In the genomic region with DNA sequence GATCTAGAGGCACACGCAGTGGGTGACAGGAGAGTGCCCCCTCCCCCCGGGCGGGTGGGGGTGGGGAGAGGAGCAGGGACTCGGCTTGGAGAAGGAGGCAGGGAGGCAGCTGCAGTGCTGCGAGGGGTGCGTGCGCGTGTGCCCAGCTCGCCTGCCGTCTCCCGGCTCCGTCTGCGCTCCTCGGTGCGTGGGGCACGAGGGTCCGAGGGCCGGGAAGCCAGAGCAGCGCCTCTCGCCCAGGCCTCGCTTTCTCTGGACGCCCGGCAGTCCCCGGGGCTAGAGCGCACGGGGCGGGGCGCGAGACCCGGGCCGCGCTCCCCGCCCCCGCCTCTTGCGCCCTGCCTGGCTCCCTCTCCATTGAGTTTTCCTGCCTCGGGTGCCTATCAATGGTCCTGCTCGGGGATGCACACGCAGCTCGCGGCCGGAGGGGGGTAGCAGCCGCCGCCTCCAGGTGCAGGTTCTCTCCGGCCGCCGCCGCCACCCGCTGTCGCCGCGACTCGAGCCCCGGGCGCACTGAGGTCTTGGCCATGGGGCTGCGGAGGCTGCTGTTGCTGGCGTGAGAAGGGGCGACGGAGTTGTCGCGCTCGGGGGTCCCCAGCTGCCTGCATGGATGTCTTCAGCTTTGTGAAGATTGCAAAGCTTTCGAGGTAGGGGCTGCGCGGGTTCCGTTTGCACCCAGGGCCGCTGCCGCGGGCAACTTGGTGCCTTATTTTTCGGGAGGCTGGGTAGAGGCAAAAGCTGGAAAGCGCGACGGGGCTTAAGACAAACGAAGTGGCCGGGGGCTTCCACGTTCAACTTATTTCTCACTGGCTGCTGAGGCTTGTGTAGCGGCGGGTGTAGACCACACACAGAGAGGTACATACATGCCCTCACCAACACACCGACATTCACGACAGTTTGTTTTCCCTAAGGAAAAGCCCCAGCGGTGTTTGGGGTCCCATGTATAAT, we compare ENCODE assay signal across 10 cellular contexts. TPM values are rescaled to one million over a fixed set of nuclear protein-coding genes. Genes with fewer than 3 reads are reported as not detected.
DNase-seq lines count a peak whose midpoint lies in the region; ATAC-seq and TF ChIP-seq lines count a peak whose summit lies in the region.
"Had no signal": no experiment of that assay in that cellular context is flagged by ENCODE, and none has a peak within 500 bp of the region (broad histone marks: within the 10 kb centered on the region; RNA-seq: fewer than 3 reads in every experiment).

A gene (plus strand): TSS at position 108 of the 948 bp plus-strand sequence. CDS start 499 bp downstream, at position 607.

- H3K27me3 ChIP-seq in endocrine pancreas (ENCODE audit: control insufficient read depth, insufficient read depth, low read length), result no peaks in the 10 kb centered on the region
- H3K27me3 ChIP-seq in muscle layer of colon (ENCODE audit: control insufficient read depth in 1 of 2, insufficient read depth in 2 of 2, low read length in 2 of 2), result peaks cover 0 to 4% of the 10 kb centered on the region in 2 donors

- H3K4me3 ChIP-seq in AG04449 (ENCODE audit: low read depth, low read length) (peak within 1 kb of the TSS; percentile 41), endocrine pancreas (ENCODE audit: control insufficient read depth, insufficient read depth, low read length) (peak within 1 kb of the TSS; percentile 68), muscle layer of colon (ENCODE audit: low read depth in 1 of 2, low read length in 2 of 2) (peak within 1 kb of the TSS; percentile 52 to 57), OCI-LY7 (ENCODE audit: low read depth, low read length, poor library complexity, severe bottlenecking) (no peak within 1 kb of the TSS)

- H3K36me3 ChIP-seq in endocrine pancreas (ENCODE audit: control insufficient read depth, insufficient read depth, low read length) (no peaks in the 10 kb centered on the region), muscle layer of colon (ENCODE audit: insufficient read depth, low read length) (no peaks in the 10 kb centered on the region), OCI-LY7 (ENCODE audit: insufficient read depth, low read length) (no peaks in the 10 kb centered on the region)

- H3K36me3 Mint-ChIP-seq in activated T-cell treated with anti-CD3 and anti-CD28 coated beads, Interleukin-2, amount 50 U/mL, for 4 hours (ENCODE audit: insufficient read depth), result no peaks in the 10 kb centered on the region

- no peaks in the 10 kb centered on the region for H3K4me1 Mint-ChIP-seq in activated T-cell treated with anti-CD3 and anti-CD28 coated beads, Interleukin-2, amount 50 U/mL, for 4 hours (ENCODE audit: low read depth)

- H3K9me2 ChIP-seq in OCI-LY7 (ENCODE audit: insufficient read depth, low read length), result no peaks in the 10 kb centered on the region

- H3K9me3 ChIP-seq in endocrine pancreas (ENCODE audit: control insufficient read depth, low read length), result no peaks in the 10 kb centered on the region
- H3K9me3 ChIP-seq in muscle layer of colon (ENCODE audit: low read length), result no peaks in the 10 kb centered on the region
- H3K9me3 ChIP-seq in OCI-LY7 (ENCODE audit: low read length), result no peaks in the 10 kb centered on the region

- H3K79me2 ChIP-seq in OCI-LY7 (ENCODE audit: insufficient read depth, low read depth, low read length), result no peaks in the 10 kb centered on the region

- ATAC-seq in activated T-cell treated with anti-CD3 and anti-CD28 coated beads, Interleukin-2, amount 50 U/mL, for 4 hours, result no peak

- TF ChIP-seq CTCF in AG04449 (IDR thresholded peaks at IDR 0.05; ENCODE audit: insufficient read depth, low read length, missing control alignments), result peak; percentile 29
- TF ChIP-seq CTCF in OCI-LY7 (conservative IDR thresholded peaks at IDR 0.05; ENCODE audit: low read length), result no peak

- POLR2A ChIA-PET in AG04449 (lab: Yijun Ruan, JAX), result no interaction called here
- POLR2A ChIA-PET in OCI-LY7 (lab: Charles Lee), result no interaction called here

- intact Hi-C loops in OCI-LY7 (cut with micrococcal nuclease; ENCODE audit: unreplicated experiment), result no loop called here

- no peak within 1 kb of the TSS for H2AFZ ChIP-seq in OCI-LY7 (ENCODE audit: low read length)

- H3K9ac ChIP-seq in endocrine pancreas (ENCODE audit: control insufficient read depth, insufficient read depth, low read length), result peak within 1 kb of the TSS; percentile 72
- H3K9ac ChIP-seq in muscle layer of colon (ENCODE audit: low read length), result no peak within 1 kb of the TSS

- no peak within 1 kb of the TSS for H3K4me2 ChIP-seq in OCI-LY7 (ENCODE audit: low read length)

- BruUV-seq in OCI-LY7 (replicated peaks; lab: Mats Ljungman, UMichigan), result no TSS peak

- no peaks in the 10 kb centered on the region for H4K20me1 ChIP-seq in OCI-LY7 (ENCODE audit: insufficient read depth, low read length)

- peaks cover 18% of the 10 kb centered on the region for H3K27me3 Mint-ChIP-seq in activated T-cell treated with anti-CD3 and anti-CD28 coated beads, Interleukin-2, amount 50 U/mL, for 4 hours (ENCODE audit: low read depth)

- H3K4me1 ChIP-seq in endocrine pancreas (ENCODE audit: control insufficient read depth, insufficient read depth, low read length) (peaks cover under 1% of the 10 kb centered on the region), muscle layer of colon (ENCODE audit: insufficient read depth, low read length) (peaks cover 5% of the 10 kb centered on the region), OCI-LY7 (ENCODE audit: insufficient read depth, low read length, poor library complexity, severe bottlenecking) (no peaks in the 10 kb centered on the region)

- peak within 1 kb of the TSS; percentile 25 for H3K27ac ChIP-seq in muscle layer of colon (ENCODE audit: low read depth, low read length)
- H3K27ac ChIP-seq in OCI-LY7 (ENCODE audit: low read depth, low read length, poor library complexity, severe bottlenecking), result no peak within 1 kb of the TSS

- no peak within 1 kb of the TSS for H3K4me3 Mint-ChIP-seq in activated T-cell treated with anti-CD3 and anti-CD28 coated beads, Interleukin-2, amount 50 U/mL, for 4 hours

- DNase-seq in AG04449 (ENCODE audit: low read depth, low spot score) (no peak), M059J (ENCODE audit: low read depth) (peak; percentile 69), GM19240 (ENCODE audit: insufficient read length, low spot score) (no peak), NCI-H1694 (lab: John Stamatoyannopoulos, UW) (no peak), OCI-LY7 (ENCODE audit: low spot score) (no peak)
- no peak for DNase-seq in activated T-cell treated with anti-CD3 and anti-CD28 coated beads, Interleukin-2, amount 50 U/mL, for 4 hours
- DNase-seq: activated CD4-positive, alpha-beta T cell treated with anti-CD3 and anti-CD28 coated beads, Interleukin-2, amount 50 U/mL, for 4 hours; NCI-H187 treated with DMSO at 0.1 percent for 48 hours had no signal

- CTCF ChIA-PET in AG04449 (lab: Yijun Ruan, JAX), result interaction anchor here (1.1 to 1.5 kb wide), 2 partner anchors 21 to 278 kb away, joined by 3 read pairs; no protein-coding TSS in a partner anchor
- CTCF ChIA-PET in OCI-LY7 (lab: Charles Lee; ENCODE audit: unreplicated experiment), result no interaction called here

- no peaks in the 10 kb centered on the region for H3K9me3 Mint-ChIP-seq in activated T-cell treated with anti-CD3 and anti-CD28 coated beads, Interleukin-2, amount 50 U/mL, for 4 hours

RNA-seq across cellular contexts. Expression of the gene that starts here (rescaled TPM):
- 1.3 and 3.5 TPM in 2 replicates for total RNA-seq in M059J (2014; rRNA removed; shearing (Covaris generic))
- not detected for total RNA-seq in activated T-cell treated with anti-CD3 and anti-CD28 coated beads, Interleukin-2, amount 50 U/mL, for 4 hours
- not detected in 2 replicates for total RNA-seq in OCI-LY7 (2014; rRNA removed; shearing (Covaris generic))
- total RNA-seq in OCI-LY7 (2022), result not detected in 2 replicates
